ENCODE assay signal across 16 cellular contexts in the genomic region with DNA sequence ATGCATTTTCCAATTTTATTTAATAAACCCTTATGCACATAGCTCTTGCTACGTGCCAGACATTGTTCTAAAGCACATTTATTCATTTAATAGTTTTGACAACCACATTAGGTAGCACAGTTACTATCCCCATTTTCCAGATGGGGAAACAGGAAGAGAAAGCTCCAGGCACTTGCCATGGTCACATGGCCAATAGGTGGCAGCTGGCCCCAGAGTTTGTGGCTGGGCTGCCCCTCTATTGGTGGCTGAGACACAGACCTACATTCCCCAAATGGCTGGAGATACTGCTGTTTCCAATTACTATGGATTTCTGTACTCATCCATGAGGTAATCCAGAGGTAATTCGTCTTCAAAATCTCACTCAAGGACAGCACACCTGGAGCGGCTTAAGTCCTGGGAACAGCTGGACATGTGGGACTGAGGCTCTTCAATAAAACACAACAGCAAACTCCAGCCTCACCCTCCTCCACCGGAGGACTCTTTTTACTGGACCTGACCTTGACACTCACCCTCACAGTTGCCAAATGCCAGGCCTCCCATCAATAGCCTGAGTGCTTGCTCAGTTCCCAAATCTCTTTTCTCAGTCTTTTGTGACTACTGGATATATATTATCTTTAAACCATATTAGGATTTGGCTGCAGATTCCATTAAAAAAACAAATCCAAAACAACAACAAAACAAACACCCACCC.
A peak's percentile ranks its signal among the peaks of the same experiment; 100 is the strongest.
DNase-seq lines count a peak whose midpoint lies in the region; ATAC-seq and TF ChIP-seq lines count a peak whose summit lies in the region.
"Had no signal": no experiment of that assay in that cellular context is flagged by ENCODE, and none has a peak within 500 bp of the region (broad histone marks: within the 10 kb centered on the region; RNA-seq: fewer than 3 reads in every experiment).

No MANE protein-coding gene starts in this region.

- BruUV-seq in MCF 10A (replicated peaks; lab: Mats Ljungman, UMichigan) = no TSS peak
- no TSS peak for BruUV-seq in mammary epithelial cell (replicated peaks; lab: Mats Ljungman, UMichigan)

- dilution Hi-C loops in mammary epithelial cell (cut with HindIII; ENCODE audit: low sequenced_read_pairs) = loop anchor here (10.0 kb wide), 1 partner anchor 375 kb away; no protein-coding TSS in a partner anchor

- peaks cover 1% of the 10 kb centered on the region for H3K36me3 ChIP-seq in mammary epithelial cell (ENCODE audit: insufficient read depth, low read length)
- no peaks in the 10 kb centered on the region; the same call in none of the 2 replicates for H3K36me3 ChIP-seq in KOPT-K1 (ENCODE audit: insufficient read depth, low read length)

- DNase-seq in MCF 10A (ENCODE audit: unreplicated experiment) = no peak
- DNase-seq in mammary epithelial cell = no peak
- no peak for DNase-seq in epithelial cell of proximal tubule (ENCODE audit: low read depth)
- no peak for DNase-seq in progenitor cell of endocrine pancreas (ENCODE audit: low spot score, unreplicated experiment)
- DNase-seq in epidermal melanocyte (ENCODE audit: insufficient read length, low spot score) = no peak
- DNase-seq in mucosa of gallbladder (ENCODE audit: low spot score) = no peak
- DNase-seq: activated CD4-positive, alpha-beta memory T cell treated with anti-CD3 and anti-CD28 coated beads for 36 hours; AML-193; effector CD8-positive, alpha-beta T cell; foreskin melanocyte; NCI-H1694; NCI-H526; T1000 had no signal

- H3K4me3 Mint-ChIP-seq in MCF 10A (ENCODE audit: unreplicated experiment) (no peak overlapping the region), progenitor cell of endocrine pancreas (ENCODE audit: low read depth) (no peak overlapping the region)
- H3K4me3 Mint-ChIP-seq: activated CD4-positive, alpha-beta memory T cell treated with anti-CD3 and anti-CD28 coated beads for 36 hours had no signal

- in situ Hi-C loops in mammary epithelial cell (cut with MboI; ENCODE audit: low sequenced_read_pairs in 2 of 2) = no loop called here

- TF ChIP-seq CTCF in MCF 10A (IDR thresholded peaks at IDR 0.05; ENCODE audit: unreplicated experiment) (no peak), mammary epithelial cell (conservative IDR thresholded peaks at IDR 0.05 in 1 of 2, IDR thresholded peaks at IDR 0.05 in 1 of 2; ENCODE audit: extremely low read depth in 1 of 2, insufficient read depth in 1 of 2, low read depth in 1 of 2, low read length in 2 of 2) (no peak), epithelial cell of proximal tubule (conservative IDR thresholded peaks at IDR 0.05; ENCODE audit: low read depth, low read length) (peak; percentile 19), progenitor cell of endocrine pancreas (IDR thresholded peaks at IDR 0.05; ENCODE audit: unreplicated experiment) (peak; percentile 9)

- H3K4me1 Mint-ChIP-seq in MCF 10A (ENCODE audit: insufficient read depth, unreplicated experiment) = no peaks in the 10 kb centered on the region
- no peaks in the 10 kb centered on the region for H3K4me1 Mint-ChIP-seq in progenitor cell of endocrine pancreas (ENCODE audit: low read depth)

- intact Hi-C loops in MCF 10A (cut with micrococcal nuclease) (no loop called here), mammary epithelial cell (cut with micrococcal nuclease) (loop anchor here (10.0 kb wide), 1 partner anchor 125 kb away; no protein-coding TSS in a partner anchor)

- CTCF ChIA-PET in MCF 10A (lab: Yijun Ruan, JAX) = interaction anchor here (0.5 to 5.0 kb wide), 9 partner anchors 10 to 1456 kb away, joined by 3 to 42 read pairs (median 5); no protein-coding TSS in a partner anchor
- CTCF ChIA-PET in mammary epithelial cell (lab: Charles Lee; ENCODE audit: low non-redundant PET) = no interaction called here

- POLR2A ChIA-PET in MCF 10A (lab: Yijun Ruan, JAX) = no interaction called here

- no peak for ATAC-seq in HG03521 (IDR thresholded peaks at IDR 0.05; ENCODE audit: unreplicated experiment)

- H3K36me3 Mint-ChIP-seq in MCF 10A (ENCODE audit: insufficient read depth, unreplicated experiment) (peaks cover 88% of the 10 kb centered on the region), progenitor cell of endocrine pancreas (ENCODE audit: insufficient read depth) (peaks cover 56% of the 10 kb centered on the region)

- no peaks in the 10 kb centered on the region for H3K9me3 ChIP-seq in mammary epithelial cell (replicated peaks; ENCODE audit: insufficient read depth, low read length)
- H3K9me3 ChIP-seq in KOPT-K1 (ENCODE audit: insufficient read depth, low read length, poor library complexity, severe bottlenecking) = no peaks in the 10 kb centered on the region

- H3K9me3 Mint-ChIP-seq in MCF 10A (ENCODE audit: unreplicated experiment) = no peaks in the 10 kb centered on the region
- no peaks in the 10 kb centered on the region for H3K9me3 Mint-ChIP-seq in progenitor cell of endocrine pancreas (ENCODE audit: low read depth)
- H3K9me3 Mint-ChIP-seq: activated CD4-positive, alpha-beta memory T cell treated with anti-CD3 and anti-CD28 coated beads for 36 hours had no signal

- WGBS in mammary epithelial cell (ENCODE audit: low coverage, missing lambda C conversion rate) = 100% methylated on average over 3 of the region's 4 CpGs

- no peaks in the 10 kb centered on the region for H3K79me2 ChIP-seq in mammary epithelial cell (ENCODE audit: insufficient read depth, low read length)

- H3K27ac Mint-ChIP-seq in MCF 10A (ENCODE audit: low read depth, unreplicated experiment) = peak overlapping the region; percentile 23
- H3K27ac Mint-ChIP-seq in progenitor cell of endocrine pancreas = peak overlapping the region; percentile 12
- H3K27ac Mint-ChIP-seq: activated CD4-positive, alpha-beta memory T cell treated with anti-CD3 and anti-CD28 coated beads for 36 hours had no signal

- H3K27me3 ChIP-seq in mammary epithelial cell (ENCODE audit: insufficient read depth, low read length) = no peaks in the 10 kb centered on the region

- H3K4me2 ChIP-seq in mammary epithelial cell (ENCODE audit: insufficient read depth, low read depth, low read length) = no peak overlapping the region
- H3K4me2 ChIP-seq: KMS-11 had no signal

- H3K27ac ChIP-seq in mammary epithelial cell (ENCODE audit: insufficient read depth, low read depth, low read length) = no peak overlapping the region
- H3K27ac ChIP-seq in KOPT-K1 (ENCODE audit: low read depth, low read length, poor library complexity, severe bottlenecking) = peak overlapping the region; percentile 60
- H3K27ac ChIP-seq: KMS-11 had no signal

- H3K4me3 ChIP-seq in mammary epithelial cell (replicated peaks in 1 of 3; ENCODE audit: insufficient read depth in 1 of 3, low read depth in 2 of 3, low read length in 3 of 3) = no peak overlapping the region
- no peak overlapping the region for H3K4me3 ChIP-seq in epithelial cell of proximal tubule (ENCODE audit: low read depth, low read length)

- H3K27me3 Mint-ChIP-seq in MCF 10A (ENCODE audit: insufficient read depth, unreplicated experiment) = no peaks in the 10 kb centered on the region
- no peaks in the 10 kb centered on the region for H3K27me3 Mint-ChIP-seq in progenitor cell of endocrine pancreas
- H3K27me3 Mint-ChIP-seq: activated CD4-positive, alpha-beta memory T cell treated with anti-CD3 and anti-CD28 coated beads for 36 hours had no signal

- H3K9ac ChIP-seq in mammary epithelial cell (ENCODE audit: insufficient read depth, low read length) = no peak overlapping the region
- H3K9ac ChIP-seq: KMS-11 had no signal

- H2AFZ ChIP-seq in mammary epithelial cell (ENCODE audit: low read depth, low read length) = no peak overlapping the region

- H3K4me1 ChIP-seq in mammary epithelial cell (ENCODE audit: insufficient read depth, low read length) = no peaks in the 10 kb centered on the region

- no peaks in the 10 kb centered on the region for H4K20me1 ChIP-seq in mammary epithelial cell (ENCODE audit: insufficient read depth, low read length)

Comparison
In these comparisons a context has a peak if more than half of its experiments do, and no peak if none do; other contexts are left out.
1. CTCF ChIP-seq: peak in epithelial cell of proximal tubule (single experiment) and progenitor cell of endocrine pancreas (single experiment); none in MCF 10A (single experiment) and mammary epithelial cell (0 of 2).